Comparison of ENCODE assay signal across 1 cellular context in genomic region chr12:5059358-5059757, GRCh38.
TF ChIP-seq lines count a peak whose summit lies in the region.

No MANE protein-coding gene starts in this region.

TF ChIP-seq in neural cell, 6 proteins besides CTCF, POLR2A, EP300 and RAD21 (continued from another document):
- peak; percentile 23 for TF ChIP-seq SMC3 (conservative IDR thresholded peaks at IDR 0.05; ENCODE audit: poor library complexity)
